Comparison of ENCODE assay signal across 23 cellular contexts in the genomic region with DNA sequence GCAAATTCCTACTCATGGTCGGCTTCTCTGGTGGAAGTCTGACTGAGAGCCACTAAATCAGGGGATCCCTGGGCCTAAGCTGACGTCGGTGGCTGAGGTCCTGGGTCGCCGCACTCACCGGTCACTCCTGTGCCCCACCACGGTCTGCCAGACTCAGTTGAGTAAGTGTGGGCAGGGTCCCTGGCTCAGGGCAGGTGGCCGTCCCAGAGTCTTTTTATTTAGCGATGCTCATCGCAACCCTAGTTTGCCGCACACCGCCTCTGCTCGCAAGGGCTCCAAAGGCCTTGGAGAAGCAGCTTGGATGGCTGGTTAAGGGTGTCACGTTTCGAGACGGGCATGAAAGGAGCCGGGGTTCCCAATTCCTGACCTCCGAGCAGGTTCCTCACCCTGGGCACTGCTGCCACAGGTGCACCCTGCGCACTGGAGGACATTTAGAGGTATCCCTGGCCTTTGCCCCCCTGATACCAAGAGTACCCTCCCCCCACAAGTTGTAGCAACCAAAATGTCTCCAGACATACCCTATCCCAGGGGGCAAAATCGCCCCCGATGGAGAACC.
"Had no signal": no experiment of that assay in that cellular context is flagged by ENCODE, and none has a peak within 500 bp of the region (broad histone marks: within the 10 kb centered on the region; RNA-seq: fewer than 3 reads in every experiment).

No MANE protein-coding gene starts in this region.

- FAIRE-seq: K562 had no signal

- H3K27ac ChIP-seq: brain microvascular endothelial cell, cardiac muscle cell, SJCRH30, VCaP had no signal

- DNase-seq: activated CD4-positive, alpha-beta memory T cell treated with anti-CD3 and anti-CD28 coated beads for 36 hours; activated CD4-positive, alpha-beta T cell treated with anti-CD3 and anti-CD28 coated beads, Interleukin-2, amount 10 ng/mL, durations not matched to agents 7 days and 5 days; activated CD4-positive, CD25-positive, alpha-beta regulatory T cell; activated gamma-delta T cell treated with Interleukin-2 at 50 U/mL for 16 hours; activated naive CD4-positive, alpha-beta T cell treated with anti-CD3 and anti-CD28 coated beads, Interleukin-2, amount 10 ng/mL, durations not matched to agents 7 days and 5 days; activated naive CD8-positive, alpha-beta T cell treated with anti-CD3 and anti-CD28 coated beads for 36 hours; activated T-cell treated with anti-CD3 and anti-CD28 coated beads for 4 hours; activated T-cell treated with anti-CD3 and anti-CD28 coated beads, Interleukin-2, amount 50 U/mL, for 48 hours; brain microvascular endothelial cell; MM.1S; NCI-H1105; NCI-H1436; NCI-H1694 treated with DMSO at 0.1 percent for 48 hours; NCI-H2029 treated with DMSO at 0.1 percent for 48 hours; NCI-H510A; NCI-H526 treated with DMSO at 0.1 percent for 48 hours; SJCRH30; T-helper 1 cell had no signal

- H3K27me3 ChIP-seq: brain microvascular endothelial cell, SJCRH30 had no signal

- H3K4me1 ChIP-seq: SJCRH30 had no signal

- H3K9ac ChIP-seq: SK-N-SH had no signal

- H3K36me3 ChIP-seq: brain microvascular endothelial cell, cardiac muscle cell, SJCRH30 had no signal

- H3K4me2 ChIP-seq: SK-N-SH had no signal

- H3K9me3 ChIP-seq: SJCRH30, SK-N-SH had no signal

- ATAC-seq: Right ventricle myocardium inferior had no signal

- H3K4me3 ChIP-seq: cardiac muscle cell, K562, SJCRH30 had no signal
